Comparison of ENCODE assay signal across 9 cellular contexts in genomic region chr3:43699864-43700263, GRCh38. TPM values are rescaled to one million over a fixed set of nuclear protein-coding genes. Genes with fewer than 3 reads are reported as not detected.
DNase-seq lines count a peak whose midpoint lies in the region; ATAC-seq and TF ChIP-seq lines count a peak whose summit lies in the region.
"Had no signal": no experiment of that assay in that cellular context is flagged by ENCODE, and none has a peak within 500 bp of the region (broad histone marks: within the 10 kb centered on the region; RNA-seq: fewer than 3 reads in every experiment).

No MANE protein-coding gene starts in this region.

- POLR2A ChIA-PET in activated CD4-positive, alpha-beta T cell treated with anti-CD3 and anti-CD28 coated beads for 36 hours (lab: Charles Lee) = no interaction called here
- POLR2A ChIA-PET in SK-N-SH (lab: Yijun Ruan, JAX) = no interaction called here

- no peak overlapping the region for H3K4me3 ChIP-seq in SK-N-SH (ENCODE audit: low read depth in 2 of 2, low read length in 1 of 2)
- H3K4me3 ChIP-seq in neutrophil (ENCODE audit: low read depth in 1 of 2, low read length in 1 of 2) = no peak overlapping the region
- H3K4me3 ChIP-seq: BLaER1 had no signal

- CTCF ChIA-PET in activated CD4-positive, alpha-beta T cell treated with anti-CD3 and anti-CD28 coated beads for 36 hours (lab: Charles Lee) = interaction anchor here (0.6 kb wide), 1 partner anchor 227 kb away, joined by 3 read pairs; no protein-coding TSS in a partner anchor
- CTCF ChIA-PET in SK-N-SH (lab: Yijun Ruan, JAX) = interaction anchor here (1.2 kb wide), 1 partner anchor 13 kb away, joined by 3 read pairs; no protein-coding TSS in a partner anchor

- peaks cover 12% of the 10 kb centered on the region for H3K36me3 Mint-ChIP-seq in activated CD4-positive, alpha-beta T cell treated with anti-CD3 and anti-CD28 coated beads for 36 hours (ENCODE audit: low read depth)

- no peak overlapping the region for H3K4me3 Mint-ChIP-seq in activated CD4-positive, alpha-beta T cell treated with anti-CD3 and anti-CD28 coated beads for 36 hours

- TF ChIP-seq RAD21 in SK-N-SH (IDR thresholded peaks at IDR 0.05; ENCODE audit: low read length) = no peak; the same call in 1 of the 2 replicates

- no peak overlapping the region for H3K4me2 ChIP-seq in SK-N-SH
- H3K4me2 ChIP-seq: BLaER1 had no signal

- no peak overlapping the region for H3K9ac ChIP-seq in SK-N-SH
- H3K9ac ChIP-seq: BLaER1 had no signal

- H2AFZ ChIP-seq in SK-N-SH (ENCODE audit: low read depth) = no peak overlapping the region

- H3K27me3 Mint-ChIP-seq in activated CD4-positive, alpha-beta T cell treated with anti-CD3 and anti-CD28 coated beads for 36 hours = no peaks in the 10 kb centered on the region

- no peaks in the 10 kb centered on the region for H3F3A ChIP-seq in SK-N-SH (replicated peaks; ENCODE audit: insufficient read depth)

- peak; percentile 61 for ATAC-seq in activated CD4-positive, alpha-beta T cell treated with anti-CD3 and anti-CD28 coated beads for 36 hours
- peak; percentile 73 for ATAC-seq in HG02678 (IDR thresholded peaks at IDR 0.05; ENCODE audit: unreplicated experiment)

- no peaks in the 10 kb centered on the region for H4K20me1 ChIP-seq in SK-N-SH (ENCODE audit: insufficient read depth)
- H4K20me1 ChIP-seq: BLaER1 had no signal

- intact Hi-C loops in activated CD4-positive, alpha-beta T cell treated with anti-CD3 and anti-CD28 coated beads for 36 hours (cut with DNase I, micrococcal nuclease) = loop anchor here in 1 of 2 experiments (10.0 kb wide), 2 partner anchors 895 to 1095 kb away; partner anchors contain the start of genes ACKR2, HIGD1A and NKTR

- no peak for TF ChIP-seq EP300 in SK-N-SH (IDR thresholded peaks at IDR 0.05; ENCODE audit: borderline replicate concordance in 1 of 2, low read depth in 1 of 2, low read length in 1 of 2)

- no peaks in the 10 kb centered on the region for H3K9me2 ChIP-seq in SK-N-SH

- DNase-seq in activated CD4-positive, alpha-beta T cell treated with anti-CD3 and anti-CD28 coated beads for 36 hours = peak; percentile 35
- no peak for DNase-seq in activated CD4-positive, alpha-beta T cell treated with anti-CD3 and anti-CD28 coated beads, Interleukin-2, amount 50 U/mL, for 48 hours
- peak; percentile 8 for DNase-seq in SK-N-SH
- no peak for DNase-seq in activated T-cell treated with anti-CD3 and anti-CD28 coated beads, Interleukin-2, amount 50 U/mL, for 1 hour
- DNase-seq in NCI-H345 treated with DMSO at 0.1 percent for 48 hours (lab: John Stamatoyannopoulos, UW; ENCODE audit: unreplicated experiment) = no peak
- DNase-seq in dedifferentiated amniotic fluid mesenchymal stem cell (ENCODE audit: extremely low spot score) = no peak

- no peak overlapping the region for H3K27ac Mint-ChIP-seq in activated CD4-positive, alpha-beta T cell treated with anti-CD3 and anti-CD28 coated beads for 36 hours

- TF ChIP-seq CTCF in SK-N-SH (IDR thresholded peaks at IDR 0.05) = peak; percentile 47
- TF ChIP-seq CTCF in neutrophil (IDR thresholded peaks at IDR 0.05) = peak; percentile 23

- no peaks in the 10 kb centered on the region for H3K9me3 Mint-ChIP-seq in activated CD4-positive, alpha-beta T cell treated with anti-CD3 and anti-CD28 coated beads for 36 hours (ENCODE audit: low read depth)

- peaks cover 12 to 18% of the 10 kb centered on the region in 2 experiments for H3K36me3 ChIP-seq in SK-N-SH (replicated peaks in 1 of 2; ENCODE audit: control insufficient read depth in 1 of 2, insufficient read depth in 2 of 2, low read length in 1 of 2)
- peaks cover 55% of the 10 kb centered on the region for H3K36me3 ChIP-seq in neutrophil

- H3K4me1 Mint-ChIP-seq in activated CD4-positive, alpha-beta T cell treated with anti-CD3 and anti-CD28 coated beads for 36 hours = peaks cover 13% of the 10 kb centered on the region

- H3K4me1 ChIP-seq in SK-N-SH (ENCODE audit: control insufficient read depth in 1 of 2, insufficient read depth in 2 of 2, low read depth in 1 of 2, low read length in 1 of 2) = no peaks in the 10 kb centered on the region; a peak in 1 of 4 replicates
- H3K4me1 ChIP-seq in neutrophil (ENCODE audit: control insufficient read depth in 1 of 2, insufficient read depth in 1 of 2, low read depth in 1 of 2, low read length in 1 of 2) = peaks cover 42 to 47% of the 10 kb centered on the region in 2 experiments

- no peaks in the 10 kb centered on the region for H3K27me3 ChIP-seq in SK-N-SH (ENCODE audit: insufficient read depth)
- no peaks in the 10 kb centered on the region for H3K27me3 ChIP-seq in neutrophil
- H3K27me3 ChIP-seq: BLaER1 had no signal

- H3K9me3 ChIP-seq in SK-N-SH = no peaks in the 10 kb centered on the region
- H3K9me3 ChIP-seq in neutrophil = no peaks in the 10 kb centered on the region
- H3K9me3 ChIP-seq: BLaER1 had no signal

- peaks cover 25% of the 10 kb centered on the region for H3K79me2 ChIP-seq in SK-N-SH (ENCODE audit: insufficient read depth)

- H3K27ac ChIP-seq in SK-N-SH (ENCODE audit: low read depth in 2 of 2, low read length in 1 of 2) (no peak overlapping the region), neutrophil (peak overlapping the region; percentile 61)
- H3K27ac ChIP-seq: BLaER1 had no signal

- WGBS in SK-N-SH (ENCODE audit: low lambda C conversion rate) = 79% methylated on average over 1 of the region's 1 CpG

TF ChIP-seq in SK-N-SH, 30 proteins besides CTCF, POLR2A, EP300 and RAD21:
- TF ChIP-seq CHD2 (IDR thresholded peaks at IDR 0.05; ENCODE audit: low read length, partially characterized antibody) (no peak), FOXM1 (IDR thresholded peaks at IDR 0.05; ENCODE audit: low read depth) (no peak), JUND (IDR thresholded peaks at IDR 0.05) (no peak)

RNA-seq across cellular contexts. Expression of gene ABHD5, which starts 9.1 kb away (rescaled TPM):
- 1 to 10 TPM; 8.6 to 9.8 TPM for total RNA-seq in activated CD4-positive, alpha-beta T cell treated with anti-CD3 and anti-CD28 coated beads for 36 hours
- 10.4 and 12.8 TPM in 2 replicates for polyA plus RNA-seq in SK-N-SH (2012; rRNA removed)
- polyA plus RNA-seq in SK-N-SH (2012; cell fraction: cytosol; rRNA removed) = 14.0 and 14.4 TPM in 2 replicates
- polyA plus RNA-seq in SK-N-SH (2012; cell fraction: nucleus; rRNA removed) = 8.1 and 12.2 TPM in 2 replicates

Comparison
In these comparisons a context has a peak if more than half of its experiments do, and no peak if none do; other contexts are left out.
1. DNase-seq: peak in activated CD4-positive, alpha-beta T cell treated with anti-CD3 and anti-CD28 coated beads for 36 hours (single experiment) and SK-N-SH (single experiment); none in activated CD4-positive, alpha-beta T cell treated with anti-CD3 and anti-CD28 coated beads, Interleukin-2, amount 50 U/mL, for 48 hours (0 of 2), activated T-cell treated with anti-CD3 and anti-CD28 coated beads, Interleukin-2, amount 50 U/mL, for 1 hour (single experiment), NCI-H345 treated with DMSO at 0.1 percent for 48 hours (single experiment) and dedifferentiated amniotic fluid mesenchymal stem cell (single experiment).